Comparison of ENCODE assay signal across 19 cellular contexts in the genomic region with DNA sequence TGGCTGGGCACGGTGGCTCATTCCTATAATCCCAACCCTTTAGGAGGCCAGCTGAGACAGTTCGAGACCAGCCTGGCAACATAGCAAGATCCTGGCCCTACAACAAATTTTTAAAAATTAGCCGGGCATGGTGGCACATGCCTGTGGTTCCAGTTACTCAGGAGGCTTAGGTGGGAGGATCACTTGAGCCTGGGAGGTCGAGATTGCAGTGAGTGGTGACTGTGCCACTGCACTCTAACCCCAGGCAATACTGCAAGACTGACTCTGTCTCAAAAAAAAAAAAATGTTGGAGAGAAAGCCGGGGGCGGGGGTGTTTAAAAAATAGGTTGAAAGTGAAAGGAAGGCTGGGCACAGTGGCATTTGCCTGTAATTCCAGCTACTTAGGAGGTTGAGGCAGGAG. TPM values are rescaled to one million over a fixed set of nuclear protein-coding genes. Genes with fewer than 3 reads are reported as not detected.
"Had no signal": no experiment of that assay in that cellular context is flagged by ENCODE, and none has a peak within 500 bp of the region (broad histone marks: within the 10 kb centered on the region; RNA-seq: fewer than 3 reads in every experiment).

No MANE protein-coding gene starts in this region.

- FAIRE-seq: endometrium had no signal

- H3K27ac Mint-ChIP-seq: activated CD8-positive, alpha-beta T cell treated with anti-CD3 and anti-CD28 coated beads, Interleukin-2, amount 10 ng/mL, durations not matched to agents 7 days and 5 days had no signal

- H3K4me1 ChIP-seq: esophagus squamous epithelium, heart left ventricle, left ventricle myocardium inferior, parathyroid adenoma, thyroid gland, uterus had no signal

- H3K27ac ChIP-seq: brain microvascular endothelial cell, dorsolateral prefrontal cortex, esophagus squamous epithelium, heart left ventricle, left ventricle myocardium inferior, parathyroid adenoma, thyroid gland, uterus had no signal

- DNase-seq: activated CD8-positive, alpha-beta T cell treated with anti-CD3 and anti-CD28 coated beads, Interleukin-2, amount 10 ng/mL, durations not matched to agents 7 days and 5 days; activated naive CD4-positive, alpha-beta T cell treated with anti-CD3 and anti-CD28 coated beads, Interleukin-2, amount 50 U/mL, for 16 hours; amygdala; brain microvascular endothelial cell; dorsolateral prefrontal cortex; esophagus squamous epithelium; foreskin melanocyte; heart left ventricle; left ventricle myocardium inferior; midbrain; retina; stimulated activated CD4-positive, alpha-beta T cell treated with anti-CD3 and anti-CD28 coated beads, Interleukin-4, amount 100 ng/mL, for 1 hour; T-helper 2 cell; thyroid gland; uterus had no signal

- H3K36me3 ChIP-seq: brain microvascular endothelial cell, left ventricle myocardium inferior, thyroid gland, uterus had no signal

- H3K9me3 ChIP-seq: esophagus squamous epithelium, heart left ventricle, left ventricle myocardium inferior, thyroid gland, uterus had no signal

- ATAC-seq: activated CD4-positive, CD25-positive, alpha-beta regulatory T cell treated with anti-CD3 and anti-CD28 coated beads, Interleukin-2, amount 50 U/mL, for 24 hours; activated CD8-positive, alpha-beta T cell treated with anti-CD3 and anti-CD28 coated beads, Interleukin-2, amount 10 ng/mL, durations not matched to agents 7 days and 5 days; heart left ventricle had no signal

- H3K27me3 ChIP-seq: brain microvascular endothelial cell, dorsolateral prefrontal cortex, esophagus squamous epithelium, heart left ventricle, thyroid gland, uterus had no signal

- H3K4me3 ChIP-seq: dorsolateral prefrontal cortex, esophagus squamous epithelium, heart left ventricle, left ventricle myocardium inferior, thyroid gland, uterus had no signal

- H3K4me3 Mint-ChIP-seq: activated CD8-positive, alpha-beta T cell treated with anti-CD3 and anti-CD28 coated beads, Interleukin-2, amount 10 ng/mL, durations not matched to agents 7 days and 5 days had no signal

RNA-seq across cellular contexts. Expression of a gene that starts 16.5 kb away (rescaled TPM):
- total RNA-seq: activated CD8-positive, alpha-beta T cell treated with anti-CD3 and anti-CD28 coated beads, Interleukin-2, amount 10 ng/mL, durations not matched to agents 7 days and 5 days; chondrocyte; left ventricle myocardium inferior; thyroid gland had no signal
